Comparison of ENCODE assay signal across 9 cellular contexts in genomic region chr3:99686955-99687612, GRCh38. TPM values are rescaled to one million over a fixed set of nuclear protein-coding genes. Genes with fewer than 3 reads are reported as not detected.
DNase-seq lines count a peak whose midpoint lies in the region; ATAC-seq, FAIRE-seq and TF ChIP-seq lines count a peak whose summit lies in the region.
"Had no signal": no experiment of that assay in that cellular context is flagged by ENCODE, and none has a peak within 500 bp of the region (broad histone marks: within the 10 kb centered on the region; RNA-seq: fewer than 3 reads in every experiment).

No MANE protein-coding gene starts in this region.

- ATAC-seq in activated CD8-positive, alpha-beta T cell treated with anti-CD3 and anti-CD28 coated beads, Interleukin-2, amount 10 ng/mL, durations not matched to agents 7 days and 5 days, result peak; percentile 39
- ATAC-seq in HG02763 (IDR thresholded peaks at IDR 0.05; ENCODE audit: unreplicated experiment), result no peak

- H3K4me3 ChIP-seq in prostate gland, result no peak overlapping the region

- peak; percentile 92 for FAIRE-seq in H54 (lab: Jason Lieb, UNC)
- FAIRE-seq: G401.6 had no signal

- 47% methylated on average over 8 of the region's 8 CpGs for WGBS in prostate gland

- no peaks in the 10 kb centered on the region for H3K4me1 ChIP-seq in prostate gland (replicated peaks)

- H3K9me3 ChIP-seq in prostate gland, result no peaks in the 10 kb centered on the region

- peaks cover 8% of the 10 kb centered on the region for H3K27me3 Mint-ChIP-seq in activated CD8-positive, alpha-beta T cell treated with anti-CD3 and anti-CD28 coated beads, Interleukin-2, amount 10 ng/mL, durations not matched to agents 7 days and 5 days (ENCODE audit: low read depth)

- no peak overlapping the region for H3K27ac Mint-ChIP-seq in activated CD8-positive, alpha-beta T cell treated with anti-CD3 and anti-CD28 coated beads, Interleukin-2, amount 10 ng/mL, durations not matched to agents 7 days and 5 days

- no peak overlapping the region for H3K27ac ChIP-seq in prostate gland

- no peaks in the 10 kb centered on the region for H3K4me1 Mint-ChIP-seq in activated CD8-positive, alpha-beta T cell treated with anti-CD3 and anti-CD28 coated beads, Interleukin-2, amount 10 ng/mL, durations not matched to agents 7 days and 5 days (ENCODE audit: low read depth)

- CTCF ChIA-PET in activated CD8-positive, alpha-beta T cell treated with anti-CD3 and anti-CD28 coated beads, Interleukin-2, amount 10 ng/mL, durations not matched to agents 7 days and 5 days (lab: Charles Lee), result interaction anchor here (0.9 to 1.3 kb wide), 5 partner anchors 10 to 184 kb away, joined by 3 to 6 read pairs (median 3); no protein-coding TSS in a partner anchor

- no peaks in the 10 kb centered on the region for H3K27me3 ChIP-seq in prostate gland (replicated peaks; ENCODE audit: insufficient read depth)

- POLR2A ChIA-PET in activated CD8-positive, alpha-beta T cell treated with anti-CD3 and anti-CD28 coated beads, Interleukin-2, amount 10 ng/mL, durations not matched to agents 7 days and 5 days (lab: Charles Lee), result no interaction called here

- no peak for TF ChIP-seq POLR2A in H54 (IDR thresholded peaks at IDR 0.05; ENCODE audit: low read depth, low read length)
- no peak for TF ChIP-seq POLR2A in prostate gland (IDR thresholded peaks at IDR 0.05)

- no peaks in the 10 kb centered on the region for H3K36me3 Mint-ChIP-seq in activated CD8-positive, alpha-beta T cell treated with anti-CD3 and anti-CD28 coated beads, Interleukin-2, amount 10 ng/mL, durations not matched to agents 7 days and 5 days (ENCODE audit: low read depth)

- intact Hi-C loops in prostate gland (cut with DNase I), result loop anchor here (5.0 kb wide), 1 partner anchor 50 kb away; the partner anchor contains the start of gene COL8A1

- H3K36me3 ChIP-seq in prostate gland, result no peaks in the 10 kb centered on the region

- DNase-seq in NCI-H510A treated with DMSO at 0.1 percent for 48 hours (lab: John Stamatoyannopoulos, UW) (peak; percentile 17), NCI-H510A (lab: John Stamatoyannopoulos, UW) (no peak), H54 (ENCODE audit: insufficient read length, low spot score) (peak; percentile 14), NCI-H2081 treated with DMSO at 0.1 percent for 48 hours (lab: John Stamatoyannopoulos, UW) (peak; percentile 8), globus pallidus (ENCODE audit: low spot score) (peak; percentile 16), prostate gland (ENCODE audit: low spot score) (peak; percentile 19)
- DNase-seq in activated CD8-positive, alpha-beta T cell treated with anti-CD3 and anti-CD28 coated beads, Interleukin-2, amount 10 ng/mL, durations not matched to agents 7 days and 5 days, result peak; percentile 60

- peak; percentile 50 to 70 (median 68) for TF ChIP-seq CTCF in prostate gland (IDR thresholded peaks at IDR 0.05)

- no peaks in the 10 kb centered on the region for H3K9me3 Mint-ChIP-seq in activated CD8-positive, alpha-beta T cell treated with anti-CD3 and anti-CD28 coated beads, Interleukin-2, amount 10 ng/mL, durations not matched to agents 7 days and 5 days (ENCODE audit: insufficient read depth)

- no peak overlapping the region for H3K4me3 Mint-ChIP-seq in activated CD8-positive, alpha-beta T cell treated with anti-CD3 and anti-CD28 coated beads, Interleukin-2, amount 10 ng/mL, durations not matched to agents 7 days and 5 days

RNA-seq across cellular contexts. Expression of gene COL8A1, which starts 48.7 kb away (rescaled TPM):
- total RNA-seq in activated CD8-positive, alpha-beta T cell treated with anti-CD3 and anti-CD28 coated beads, Interleukin-2, amount 10 ng/mL, durations not matched to agents 7 days and 5 days, result under 1 TPM in 1 of 2 experiments, not detected in 1; 0.10 TPM
- 1 to 10 TPM; 8.0 to 8.1 TPM for total RNA-seq in prostate gland

Comparison
In these comparisons a context has a peak if more than half of its experiments do, and no peak if none do; other contexts are left out.
1. RNA of gene COL8A1, which starts 48.7 kb away (total RNA-seq): 8.0 to 8.1 TPM in prostate gland; 0.10 TPM in activated CD8-positive, alpha-beta T cell treated with anti-CD3 and anti-CD28 coated beads, Interleukin-2, amount 10 ng/mL, durations not matched to agents 7 days and 5 days; every median in the first group is over 4 times any median in the second.